Comparison of ENCODE assay signal across 9 cellular contexts in the genomic region with DNA sequence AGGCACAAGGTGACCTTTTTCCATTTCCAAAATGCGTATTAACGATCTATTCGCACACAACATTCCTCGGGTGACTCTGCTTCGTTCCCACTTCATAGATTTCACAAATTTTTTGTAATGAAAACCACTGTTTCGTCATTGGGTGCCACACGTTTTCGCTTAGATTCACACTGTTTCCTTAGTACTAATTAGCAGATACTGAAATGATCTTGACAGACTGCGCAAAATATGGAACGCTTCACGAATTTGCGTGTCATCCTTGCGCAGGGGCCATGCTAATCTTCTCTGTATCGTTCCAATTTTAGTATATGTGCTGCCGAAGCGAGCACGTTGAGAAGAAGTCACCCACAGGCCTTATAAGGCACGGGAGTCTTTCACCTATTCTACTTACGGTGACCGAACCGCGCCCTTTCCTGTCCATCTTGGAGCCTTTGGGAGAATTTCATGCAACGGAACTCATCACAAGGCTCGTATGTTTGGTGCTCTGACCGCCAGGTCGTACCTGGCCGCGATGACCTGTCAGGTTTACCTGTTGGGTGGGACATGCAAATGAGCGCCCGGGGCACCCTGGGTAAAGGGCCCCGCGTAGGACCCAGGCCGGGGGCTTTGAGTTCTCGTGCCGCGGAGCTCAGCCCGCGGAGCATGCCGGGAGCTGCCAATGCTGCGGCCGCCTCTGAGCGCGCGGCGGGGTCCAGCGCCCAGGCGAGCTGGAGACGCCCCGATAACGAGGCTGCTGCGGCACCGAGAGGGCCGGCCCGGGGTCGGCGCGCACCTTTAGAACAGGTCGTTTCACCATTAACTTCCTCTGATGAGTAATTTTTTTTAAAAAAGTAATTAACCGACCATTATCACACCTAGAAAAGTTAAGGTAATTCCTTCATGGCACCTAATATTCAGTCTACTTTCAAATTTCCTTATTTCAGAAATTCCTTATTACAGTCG. TPM values are rescaled to one million over a fixed set of nuclear protein-coding genes. Genes with fewer than 3 reads are reported as not detected.
DNase-seq lines count a peak whose midpoint lies in the region; ATAC-seq and TF ChIP-seq lines count a peak whose summit lies in the region.
"Had no signal": no experiment of that assay in that cellular context is flagged by ENCODE, and none has a peak within 500 bp of the region (broad histone marks: within the 10 kb centered on the region; RNA-seq: fewer than 3 reads in every experiment).

A gene (minus strand): TSS at position 329 of the 942 bp plus-strand sequence.

- H3K4me1 ChIP-seq in BE2C (peaks cover 5% of the 10 kb centered on the region; the same call in 1 of the 2 replicates), liver (ENCODE audit: control insufficient read depth in 4 of 4, insufficient read depth in 4 of 4, low read length in 3 of 4) (peaks cover 0 to 25% (median 17%) of the 10 kb centered on the region in 4 donors)

- peak within 1 kb of the TSS; percentile 74 to 76 for H3K9ac ChIP-seq in liver (ENCODE audit: low read depth in 1 of 2, low read length in 2 of 2)

- H3K9me3 ChIP-seq in BE2C = no peaks in the 10 kb centered on the region
- no peaks in the 10 kb centered on the region for H3K9me3 ChIP-seq in liver (ENCODE audit: control insufficient read depth in 4 of 4, low read length in 3 of 4)

- intact Hi-C loops in dendritic cell treated with granulocyte-macrophage colony-stimulating factor and Interleukin-4, amounts not matched to agents 40 ng/mL and 50 ng/mL, for 4 days (cut with micrococcal nuclease) = loop anchor here (5.0 to 10.0 kb wide), 2 partner anchors 126 to 158 kb away; a partner anchor contains a TSS

- H3K4me3 Mint-ChIP-seq in dendritic cell treated with granulocyte-macrophage colony-stimulating factor and Interleukin-4, amounts not matched to agents 40 ng/mL and 50 ng/mL, for 4 days = peak within 1 kb of the TSS; percentile 51

- H3K4me3 ChIP-seq in BE2C (ENCODE audit: low read depth, low read length) (peak within 1 kb of the TSS; percentile 67), liver (ENCODE audit: low read depth in 1 of 3, low read length in 3 of 3) (peak within 1 kb of the TSS; percentile 76 to 91 (median 85))

- no peaks in the 10 kb centered on the region for H3K36me3 ChIP-seq in BE2C
- no peaks in the 10 kb centered on the region for H3K36me3 ChIP-seq in liver (ENCODE audit: control insufficient read depth in 4 of 4, insufficient read depth in 3 of 4, low read depth in 1 of 4, low read length in 3 of 4)

- no peaks in the 10 kb centered on the region for H3K9me3 Mint-ChIP-seq in dendritic cell treated with granulocyte-macrophage colony-stimulating factor and Interleukin-4, amounts not matched to agents 40 ng/mL and 50 ng/mL, for 4 days

- ATAC-seq in HG03442 (IDR thresholded peaks at IDR 0.05; ENCODE audit: unreplicated experiment) = peak; percentile 63

- TF ChIP-seq CTCF in BE2C (IDR thresholded peaks at IDR 0.05; ENCODE audit: low read depth, low read length) (no peak), liver (IDR thresholded peaks at IDR 0.05; ENCODE audit: low read depth, low read length, missing input control) (peak; percentile 1)

- no peaks in the 10 kb centered on the region for H3K27me3 ChIP-seq in BE2C
- H3K27me3 ChIP-seq in liver (ENCODE audit: control insufficient read depth in 4 of 4, insufficient read depth in 4 of 4, low read length in 3 of 4) = no peaks in the 10 kb centered on the region

- H3K27ac Mint-ChIP-seq in dendritic cell treated with granulocyte-macrophage colony-stimulating factor and Interleukin-4, amounts not matched to agents 40 ng/mL and 50 ng/mL, for 4 days = no peak within 1 kb of the TSS

- no peaks in the 10 kb centered on the region for H3K36me3 Mint-ChIP-seq in dendritic cell treated with granulocyte-macrophage colony-stimulating factor and Interleukin-4, amounts not matched to agents 40 ng/mL and 50 ng/mL, for 4 days (ENCODE audit: low read depth)

- TF ChIP-seq RAD21 in liver (IDR thresholded peaks at IDR 0.05) = no peak

- H3K27me3 Mint-ChIP-seq in dendritic cell treated with granulocyte-macrophage colony-stimulating factor and Interleukin-4, amounts not matched to agents 40 ng/mL and 50 ng/mL, for 4 days = peaks cover 60% of the 10 kb centered on the region

- H3K27ac ChIP-seq in liver (ENCODE audit: low read depth in 1 of 2, low read length in 2 of 2) = peak within 1 kb of the TSS; percentile 76 to 84

- DNase-seq in BE2C = peak; percentile 95
- DNase-seq in GM19240 (ENCODE audit: insufficient read length, low spot score) = peak; percentile 30
- DNase-seq in NCI-H510A treated with DMSO at 0.1 percent for 48 hours (lab: John Stamatoyannopoulos, UW) = peak; percentile 82
- DNase-seq in activated CD4-positive, alpha-beta T cell treated with anti-CD3 and anti-CD28 coated beads, Interleukin-2, amount 50 U/mL, for 24 hours (ENCODE audit: low read depth in 1 of 2, low spot score in 1 of 2) = peak; percentile 76 to 85
- DNase-seq in stimulated activated CD4-positive, alpha-beta T cell treated with anti-CD3 and anti-CD28 coated beads, Interleukin-4, amount 100 ng/mL, for 1 hour = peak; percentile 87

- WGBS in liver = under 1% methylated on average over 60 of the region's 60 CpGs

- peaks cover 44% of the 10 kb centered on the region for H3K4me1 Mint-ChIP-seq in dendritic cell treated with granulocyte-macrophage colony-stimulating factor and Interleukin-4, amounts not matched to agents 40 ng/mL and 50 ng/mL, for 4 days (ENCODE audit: low read depth)

TF ChIP-seq in liver, 16 proteins besides CTCF, POLR2A, EP300 and RAD21:
- peak in 1 of 2 donors; percentile 16 for TF ChIP-seq JUND (IDR thresholded peaks at IDR 0.05)
- TF ChIP-seq, protein P1, sequence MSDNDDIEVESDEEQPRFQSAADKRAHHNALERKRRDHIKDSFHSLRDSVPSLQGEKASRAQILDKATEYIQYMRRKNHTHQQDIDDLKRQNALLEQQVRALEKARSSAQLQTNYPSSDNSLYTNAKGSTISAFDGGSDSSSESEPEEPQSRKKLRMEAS (IDR thresholded peaks at IDR 0.05) = peak; percentile 39
- TF ChIP-seq, protein P2, sequence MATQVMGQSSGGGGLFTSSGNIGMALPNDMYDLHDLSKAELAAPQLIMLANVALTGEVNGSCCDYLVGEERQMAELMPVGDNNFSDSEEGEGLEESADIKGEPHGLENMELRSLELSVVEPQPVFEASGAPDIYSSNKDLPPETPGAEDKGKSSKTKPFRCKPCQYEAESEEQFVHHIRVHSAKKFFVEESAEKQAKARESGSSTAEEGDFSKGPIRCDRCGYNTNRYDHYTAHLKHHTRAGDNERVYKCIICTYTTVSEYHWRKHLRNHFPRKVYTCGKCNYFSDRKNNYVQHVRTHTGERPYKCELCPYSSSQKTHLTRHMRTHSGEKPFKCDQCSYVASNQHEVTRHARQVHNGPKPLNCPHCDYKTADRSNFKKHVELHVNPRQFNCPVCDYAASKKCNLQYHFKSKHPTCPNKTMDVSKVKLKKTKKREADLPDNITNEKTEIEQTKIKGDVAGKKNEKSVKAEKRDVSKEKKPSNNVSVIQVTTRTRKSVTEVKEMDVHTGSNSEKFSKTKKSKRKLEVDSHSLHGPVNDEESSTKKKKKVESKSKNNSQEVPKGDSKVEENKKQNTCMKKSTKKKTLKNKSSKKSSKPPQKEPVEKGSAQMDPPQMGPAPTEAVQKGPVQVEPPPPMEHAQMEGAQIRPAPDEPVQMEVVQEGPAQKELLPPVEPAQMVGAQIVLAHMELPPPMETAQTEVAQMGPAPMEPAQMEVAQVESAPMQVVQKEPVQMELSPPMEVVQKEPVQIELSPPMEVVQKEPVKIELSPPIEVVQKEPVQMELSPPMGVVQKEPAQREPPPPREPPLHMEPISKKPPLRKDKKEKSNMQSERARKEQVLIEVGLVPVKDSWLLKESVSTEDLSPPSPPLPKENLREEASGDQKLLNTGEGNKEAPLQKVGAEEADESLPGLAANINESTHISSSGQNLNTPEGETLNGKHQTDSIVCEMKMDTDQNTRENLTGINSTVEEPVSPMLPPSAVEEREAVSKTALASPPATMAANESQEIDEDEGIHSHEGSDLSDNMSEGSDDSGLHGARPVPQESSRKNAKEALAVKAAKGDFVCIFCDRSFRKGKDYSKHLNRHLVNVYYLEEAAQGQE (IDR thresholded peaks at IDR 0.05) = peak; percentile 10
- TF ChIP-seq FOXA1 (IDR thresholded peaks at IDR 0.05) = no peak
- TF ChIP-seq, protein P3, sequence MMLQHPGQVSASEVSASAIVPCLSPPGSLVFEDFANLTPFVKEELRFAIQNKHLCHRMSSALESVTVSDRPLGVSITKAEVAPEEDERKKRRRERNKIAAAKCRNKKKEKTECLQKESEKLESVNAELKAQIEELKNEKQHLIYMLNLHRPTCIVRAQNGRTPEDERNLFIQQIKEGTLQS (IDR thresholded peaks at IDR 0.05) = peak; percentile 98
- peak in 1 of 2 donors; percentile 17 for TF ChIP-seq GABPA (IDR thresholded peaks at IDR 0.05 in 1 of 2, conservative IDR thresholded peaks at IDR 0.05 in 1 of 2)
- TF ChIP-seq, protein P4, sequence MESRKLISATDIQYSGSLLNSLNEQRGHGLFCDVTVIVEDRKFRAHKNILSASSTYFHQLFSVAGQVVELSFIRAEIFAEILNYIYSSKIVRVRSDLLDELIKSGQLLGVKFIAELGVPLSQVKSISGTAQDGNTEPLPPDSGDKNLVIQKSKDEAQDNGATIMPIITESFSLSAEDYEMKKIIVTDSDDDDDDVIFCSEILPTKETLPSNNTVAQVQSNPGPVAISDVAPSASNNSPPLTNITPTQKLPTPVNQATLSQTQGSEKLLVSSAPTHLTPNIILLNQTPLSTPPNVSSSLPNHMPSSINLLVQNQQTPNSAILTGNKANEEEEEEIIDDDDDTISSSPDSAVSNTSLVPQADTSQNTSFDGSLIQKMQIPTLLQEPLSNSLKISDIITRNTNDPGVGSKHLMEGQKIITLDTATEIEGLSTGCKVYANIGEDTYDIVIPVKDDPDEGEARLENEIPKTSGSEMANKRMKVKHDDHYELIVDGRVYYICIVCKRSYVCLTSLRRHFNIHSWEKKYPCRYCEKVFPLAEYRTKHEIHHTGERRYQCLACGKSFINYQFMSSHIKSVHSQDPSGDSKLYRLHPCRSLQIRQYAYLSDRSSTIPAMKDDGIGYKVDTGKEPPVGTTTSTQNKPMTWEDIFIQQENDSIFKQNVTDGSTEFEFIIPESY (IDR thresholded peaks at IDR 0.05) = peak; percentile 14
- TF ChIP-seq TAF1 (conservative IDR thresholded peaks at IDR 0.05) = peak; percentile 25
- TF ChIP-seq YY1 (IDR thresholded peaks at IDR 0.05) = peak; percentile 86
- peak; percentile 7 to 33 for TF ChIP-seq HNF4A (conservative IDR thresholded peaks at IDR 0.05)
- no peak for TF ChIP-seq EGR1 (IDR thresholded peaks at IDR 0.05; ENCODE audit: low read depth in 2 of 2)
- no peak for TF ChIP-seq HNF4G (IDR thresholded peaks at IDR 0.05)
- TF ChIP-seq RXRA (IDR thresholded peaks at IDR 0.05) = peak in 1 of 2 donors; percentile 30

RNA-seq across cellular contexts. Expression of the gene that starts here (rescaled TPM):
- polyA plus RNA-seq in BE2C (2012; ENCODE audit: insufficient read depth, insufficient read length, low read depth) = not detected
- not detected for total RNA-seq in liver
- not detected for polyA plus RNA-seq in liver
- polyA plus RNA-seq: adipose tissue had no signal

Comparison
In these comparisons a context has a peak if more than half of its experiments do, and no peak if none do; other contexts are left out.
1. Peak in every context shown above with its lines: DNase-seq, ATAC-seq, H3K4me3 ChIP-seq and H3K27ac ChIP-seq.
2. DNase-seq: peak in every context shown above with its lines; median percentile 95 in BE2C; 87 in stimulated activated CD4-positive, alpha-beta T cell treated with anti-CD3 and anti-CD28 coated beads, Interleukin-4, amount 100 ng/mL, for 1 hour; 82 in NCI-H510A treated with DMSO at 0.1 percent for 48 hours; 80 in activated CD4-positive, alpha-beta T cell treated with anti-CD3 and anti-CD28 coated beads, Interleukin-2, amount 50 U/mL, for 24 hours; 30 in GM19240.